11 cellular contexts compared by ENCODE assay signal in genomic region chr19:14473915-14474578, GRCh38. TPM values are rescaled to one million over a fixed set of nuclear protein-coding genes. Genes with fewer than 3 reads are reported as not detected.
A peak's percentile ranks its signal among the peaks of the same experiment; 100 is the strongest.
DNase-seq lines count a peak whose midpoint lies in the region; ATAC-seq and TF ChIP-seq lines count a peak whose summit lies in the region.
"Had no signal": no experiment of that assay in that cellular context is flagged by ENCODE, and none has a peak within 500 bp of the region (broad histone marks: within the 10 kb centered on the region; RNA-seq: fewer than 3 reads in every experiment).

No MANE protein-coding gene starts in this region.

- TF ChIP-seq CTCF in GM23338 (conservative IDR thresholded peaks at IDR 0.05; ENCODE audit: low read depth in 2 of 2): peak in 1 of 2 experiments; percentile 6; a peak in 1 of 4 replicates

- no peak overlapping the region for H3K14ac ChIP-seq in neuronal stem cell (ENCODE audit: low read length)

- no peaks in the 10 kb centered on the region for H3K36me3 ChIP-seq in CD8-positive, alpha-beta memory T cell (ENCODE audit: insufficient read depth, low read length)
- H3K36me3 ChIP-seq in GM23338 (ENCODE audit: insufficient read depth) (peaks cover 4% of the 10 kb centered on the region; the same call in 1 of the 2 replicates), neuronal stem cell (replicated peaks in 1 of 2; ENCODE audit: control insufficient read depth in 2 of 2, insufficient read depth in 2 of 2, low read length in 2 of 2) (peaks cover 27 to 36% of the 10 kb centered on the region in 2 donors)

- H3K4me2 ChIP-seq in GM23338: peak overlapping the region; percentile 57
- no peak overlapping the region for H3K4me2 ChIP-seq in neuronal stem cell (ENCODE audit: insufficient read depth, low read length, poor library complexity, severe bottlenecking)

- no peaks in the 10 kb centered on the region for H3K79me1 ChIP-seq in neuronal stem cell (ENCODE audit: low read depth, low read length)

- H3K9ac ChIP-seq in neuronal stem cell (ENCODE audit: low read depth, low read length, poor library complexity): no peak overlapping the region

- H2BK15ac ChIP-seq in neuronal stem cell (ENCODE audit: low read length): peak overlapping the region; percentile 55

- H3K27me3 Mint-ChIP-seq in CD8-positive, alpha-beta memory T cell: peaks cover 19 to 25% of the 10 kb centered on the region in 2 donors
- H3K27me3 Mint-ChIP-seq in GM23338 (ENCODE audit: insufficient read depth, low read depth, poor library complexity): peaks cover 27% of the 10 kb centered on the region

- H3K9me3 Mint-ChIP-seq in CD8-positive, alpha-beta memory T cell: no peaks in the 10 kb centered on the region
- no peaks in the 10 kb centered on the region for H3K9me3 Mint-ChIP-seq in GM23338
- H3K9me3 Mint-ChIP-seq: naive B cell had no signal

- peak overlapping the region; percentile 43 for H2AK5ac ChIP-seq in neuronal stem cell (ENCODE audit: low read depth, low read length)

- H3K4me3 Mint-ChIP-seq in CD8-positive, alpha-beta memory T cell: peak overlapping the region in 5 of 7 donors; percentile 14 to 64 (median 51)
- H3K4me3 Mint-ChIP-seq in GM23338: no peak overlapping the region

- peaks cover 23% of the 10 kb centered on the region for H3K27me3 ChIP-seq in CD8-positive, alpha-beta memory T cell (ENCODE audit: insufficient read depth, low read length, poor library complexity, severe bottlenecking)
- H3K27me3 ChIP-seq in GM23338 (ENCODE audit: insufficient read depth) (peaks cover 18% of the 10 kb centered on the region), neuronal stem cell (ENCODE audit: control insufficient read depth in 3 of 3, insufficient read depth in 3 of 3, low read depth in 1 of 3, low read length in 3 of 3) (peaks cover 0 to 6% (median 0%) of the 10 kb centered on the region in 3 experiments)

- peaks cover 33% of the 10 kb centered on the region for H3K4me1 ChIP-seq in CD8-positive, alpha-beta memory T cell (ENCODE audit: insufficient read depth, low read length)
- H3K4me1 ChIP-seq in GM23338 (ENCODE audit: insufficient read depth) (peaks cover 12% of the 10 kb centered on the region), neuronal stem cell (ENCODE audit: control insufficient read depth in 2 of 2, insufficient read depth in 1 of 2, low read depth in 1 of 2, low read length in 2 of 2) (peaks cover 2 to 18% of the 10 kb centered on the region in 2 donors)

- H3F3A ChIP-seq in GM23338 (replicated peaks; ENCODE audit: low read depth): 0 out of 2 replicates have a peak, but pooled peaks cover 9% of the 10 kb centered on the region

- H4K91ac ChIP-seq in neuronal stem cell (ENCODE audit: low read depth, low read length, poor library complexity): no peak overlapping the region

- no peak overlapping the region for H3K4me3 ChIP-seq in CD8-positive, alpha-beta memory T cell (ENCODE audit: low read length)
- H3K4me3 ChIP-seq in GM23338: peak overlapping the region; percentile 39; the same call in 1 of the 2 replicates
- H3K4me3 ChIP-seq in neuronal stem cell (ENCODE audit: low read length in 2 of 2): no peak overlapping the region

- no peak overlapping the region for H3K4ac ChIP-seq in neuronal stem cell (ENCODE audit: low read length)

- H3K27ac ChIP-seq in CD8-positive, alpha-beta memory T cell (ENCODE audit: low read depth, low read length): no peak overlapping the region
- H3K27ac ChIP-seq in GM23338 (ENCODE audit: low read depth) (no peak overlapping the region), neuronal stem cell (replicated peaks; ENCODE audit: low read length) (no peak overlapping the region)

- H4K8ac ChIP-seq in neuronal stem cell (ENCODE audit: low read depth, low read length): no peak overlapping the region

- H3K79me2 ChIP-seq in GM23338 (replicated peaks; ENCODE audit: insufficient read depth): no peaks in the 10 kb centered on the region

- H2AFZ ChIP-seq in GM23338: no peak overlapping the region
- H2AFZ ChIP-seq in neuronal stem cell (ENCODE audit: low read length): no peak overlapping the region

- H2BK12ac ChIP-seq in neuronal stem cell (ENCODE audit: low read length): no peak overlapping the region

- no peak overlapping the region for H2BK5ac ChIP-seq in neuronal stem cell (ENCODE audit: low read length)

- POLR2A ChIA-PET in CD8-positive, alpha-beta memory T cell (lab: Charles Lee): interaction anchor here (0.6 kb wide), 1 partner anchor 56 kb away, joined by 3 read pairs; no protein-coding TSS in a partner anchor

- no peaks in the 10 kb centered on the region for H3K9me2 ChIP-seq in GM23338 (ENCODE audit: insufficient read depth)

- H3K4me1 Mint-ChIP-seq in CD8-positive, alpha-beta memory T cell: peaks cover 20 to 44% (median 30%) of the 10 kb centered on the region in 3 donors
- H3K4me1 Mint-ChIP-seq in GM23338: peaks cover 31% of the 10 kb centered on the region

- no peak for DNase-seq in CD8-positive, alpha-beta memory T cell
- DNase-seq in GM23338 (ENCODE audit: low spot score): peak; percentile 71
- DNase-seq in dermis blood vessel endothelial cell: peak; percentile 41
- DNase-seq in neuronal stem cell (ENCODE audit: low spot score): no peak
- DNase-seq in activated effector memory CD4-positive, alpha-beta T cell treated with anti-CD3 and anti-CD28 coated beads, Interleukin-2, amount 50 U/mL, for 16 hours: no peak
- no peak for DNase-seq in NOMO-1 treated with DMSO at 0.1 percent for 48 hours (lab: John Stamatoyannopoulos, UW; ENCODE audit: unreplicated experiment)
- DNase-seq: DND-41, naive B cell, SIG-M5 had no signal

- H3K27ac Mint-ChIP-seq in CD8-positive, alpha-beta memory T cell: peak overlapping the region in 3 of 8 donors; percentile 16 to 61 (median 23)
- no peak overlapping the region for H3K27ac Mint-ChIP-seq in GM23338
- H3K27ac Mint-ChIP-seq: naive B cell had no signal

- no peak for ATAC-seq in GM23338
- no peak for ATAC-seq in HG03442 (IDR thresholded peaks at IDR 0.05; ENCODE audit: unreplicated experiment)
- ATAC-seq in HG02642 (IDR thresholded peaks at IDR 0.05; ENCODE audit: poor library complexity, unreplicated experiment): no peak

- H4K20me1 ChIP-seq in GM23338 (replicated peaks; ENCODE audit: insufficient read depth): no peaks in the 10 kb centered on the region

- no peaks in the 10 kb centered on the region for H3K9me3 ChIP-seq in CD8-positive, alpha-beta memory T cell (ENCODE audit: low read length)
- no peaks in the 10 kb centered on the region for H3K9me3 ChIP-seq in neuronal stem cell (replicated peaks in 1 of 2; ENCODE audit: control insufficient read depth in 2 of 2, insufficient read depth in 1 of 2, low read depth in 1 of 2, low read length in 2 of 2)

- H3K18ac ChIP-seq in neuronal stem cell (ENCODE audit: low read length): no peak overlapping the region

- WGBS in neuronal stem cell (ENCODE audit: extremely low coverage in 2 of 2, insufficient read length in 2 of 2, insufficient replicate concordance in 1 of 2), 2 donors: no CpG with 5 or more reads among the region's 57 CpGs

- H3K36me3 Mint-ChIP-seq in CD8-positive, alpha-beta memory T cell: peaks cover 2 to 32% (median 7%) of the 10 kb centered on the region in 3 donors
- peaks cover 14% of the 10 kb centered on the region for H3K36me3 Mint-ChIP-seq in GM23338 (ENCODE audit: low read depth)

- CTCF ChIA-PET in CD8-positive, alpha-beta memory T cell (lab: Charles Lee): interaction anchor here (2.2 to 2.7 kb wide), 3 partner anchors 14 to 337 kb away, joined by 13 to 18 read pairs (median 15); partner anchors contain the start of genes ASF1B and PKN1

- H2BK120ac ChIP-seq in neuronal stem cell (ENCODE audit: low read depth, low read length): no peak overlapping the region

- peak overlapping the region; percentile 43 for H3K23ac ChIP-seq in neuronal stem cell (ENCODE audit: low read depth, low read length, poor library complexity)

TF ChIP-seq in GM23338, 12 proteins besides CTCF, POLR2A, EP300 and RAD21:
- TF ChIP-seq STAT1 (IDR thresholded peaks at IDR 0.05; ENCODE audit: unreplicated experiment): no peak
- TF ChIP-seq POLR2AphosphoS5 (IDR thresholded peaks at IDR 0.05; ENCODE audit: low read depth): 0 out of 2 replicates have a peak, but pooled peaks have one; percentile 31

RNA-seq across cellular contexts. Expression of gene PTGER1, which starts 1.1 kb away (rescaled TPM):
- not detected for total RNA-seq in CD8-positive, alpha-beta memory T cell
- polyA plus RNA-seq in CD8-positive, alpha-beta memory T cell: not detected
- 1.2 TPM in 1 of 2 replicates, not detected in the other for total RNA-seq in GM23338 (2014; rRNA removed; shearing (Covaris generic))
- 0.56 and 0.57 TPM in 2 replicates for polyA plus RNA-seq in GM23338 (2016; fragmentation: Nextera tagmentation; extraction: Ambion mirVana)
- 0.17 and 0.42 TPM in 2 replicates for total RNA-seq in dermis blood vessel endothelial cell
- polyA plus RNA-seq in neuronal stem cell (2013, experiment 1 of 2): 0.26 TPM
- 0.29 TPM for polyA plus RNA-seq in neuronal stem cell (2013, experiment 2 of 2)

RNA-seq across cellular contexts. Expression of gene GIPC1, which starts 21.9 kb away (rescaled TPM):
- 10 to 100 TPM; 32.7 to 36.7 TPM for total RNA-seq in CD8-positive, alpha-beta memory T cell
- polyA plus RNA-seq in CD8-positive, alpha-beta memory T cell: 43.4 TPM
- total RNA-seq in GM23338 (2014; rRNA removed; shearing (Covaris generic)): 92.3 and 106 TPM in 2 replicates
- polyA plus RNA-seq in GM23338 (2016; fragmentation: Nextera tagmentation; extraction: Ambion mirVana): 50.9 and 51.6 TPM in 2 replicates
- 175 and 182 TPM in 2 replicates for total RNA-seq in dermis blood vessel endothelial cell
- polyA plus RNA-seq in neuronal stem cell (2013, experiment 1 of 2): 47.5 TPM
- 45.1 TPM for polyA plus RNA-seq in neuronal stem cell (2013, experiment 2 of 2)

RNA-seq across cellular contexts. Expression of gene PKN1, which starts 40.9 kb away (rescaled TPM):
- 100 to 1,000 TPM; 177 to 205 TPM for total RNA-seq in CD8-positive, alpha-beta memory T cell
- polyA plus RNA-seq in CD8-positive, alpha-beta memory T cell: 86.6 TPM
- total RNA-seq in GM23338 (2014; rRNA removed; shearing (Covaris generic)): 147 and 201 TPM in 2 replicates
- 86.8 and 106 TPM in 2 replicates for polyA plus RNA-seq in GM23338 (2016; fragmentation: Nextera tagmentation; extraction: Ambion mirVana)
- 282 and 439 TPM in 2 replicates for total RNA-seq in dermis blood vessel endothelial cell
- polyA plus RNA-seq in neuronal stem cell (2013, experiment 1 of 2): 70.0 TPM
- polyA plus RNA-seq in neuronal stem cell (2013, experiment 2 of 2): 68.8 TPM

RNA-seq across cellular contexts. Expression of gene DNAJB1, which starts 44.1 kb away (rescaled TPM):
- total RNA-seq in CD8-positive, alpha-beta memory T cell: 100 to 1,000 TPM in 1 of 2 experiments, 10 to 100 TPM in 1; 98.6 to 103 TPM
- polyA plus RNA-seq in CD8-positive, alpha-beta memory T cell: 385 TPM
- total RNA-seq in GM23338 (2014; rRNA removed; shearing (Covaris generic)): 53.3 TPM in 2 replicates
- 43.2 and 44.0 TPM in 2 replicates for polyA plus RNA-seq in GM23338 (2016; fragmentation: Nextera tagmentation; extraction: Ambion mirVana)
- 29.5 and 39.5 TPM in 2 replicates for total RNA-seq in dermis blood vessel endothelial cell
- 49.6 TPM for polyA plus RNA-seq in neuronal stem cell (2013, experiment 1 of 2)
- 49.2 TPM for polyA plus RNA-seq in neuronal stem cell (2013, experiment 2 of 2)

RNA-seq across cellular contexts. Expression of gene DDX39A, which starts 54.9 kb away (rescaled TPM):
- 100 to 1,000 TPM; 298 to 302 TPM for total RNA-seq in CD8-positive, alpha-beta memory T cell
- polyA plus RNA-seq in CD8-positive, alpha-beta memory T cell: 110 TPM
- total RNA-seq in GM23338 (2014; rRNA removed; shearing (Covaris generic)): 156 and 196 TPM in 2 replicates
- 185 and 195 TPM in 2 replicates for polyA plus RNA-seq in GM23338 (2016; fragmentation: Nextera tagmentation; extraction: Ambion mirVana)
- total RNA-seq in dermis blood vessel endothelial cell: 104 and 123 TPM in 2 replicates
- polyA plus RNA-seq in neuronal stem cell (2013, experiment 1 of 2): 75.6 TPM
- polyA plus RNA-seq in neuronal stem cell (2013, experiment 2 of 2): 76.2 TPM

Comparison
In these comparisons a context has a peak if more than half of its experiments do, and no peak if none do; other contexts are left out.
1. DNase-seq: peak in GM23338 (single experiment) and dermis blood vessel endothelial cell (single experiment); none in CD8-positive, alpha-beta memory T cell (0 of 5), neuronal stem cell (single experiment), activated effector memory CD4-positive, alpha-beta T cell treated with anti-CD3 and anti-CD28 coated beads, Interleukin-2, amount 50 U/mL, for 16 hours (single experiment) and NOMO-1 treated with DMSO at 0.1 percent for 48 hours (single experiment).